8 cellular contexts compared by ENCODE assay signal in genomic region chr7:7920481-7920880, GRCh38. TPM values are rescaled to one million over a fixed set of nuclear protein-coding genes. Genes with fewer than 3 reads are reported as not detected.
A peak's percentile ranks its signal among the peaks of the same experiment; 100 is the strongest.
DNase-seq lines count a peak whose midpoint lies in the region; ATAC-seq and TF ChIP-seq lines count a peak whose summit lies in the region.

No MANE protein-coding gene starts in this region.

- no peaks in the 10 kb centered on the region for H3K27me3 Mint-ChIP-seq in CD8-positive, alpha-beta memory T cell
- no peaks in the 10 kb centered on the region for H3K27me3 Mint-ChIP-seq in activated naive CD8-positive, alpha-beta T cell treated with anti-CD3 and anti-CD28 coated beads for 36 hours

- no peak overlapping the region for H2AFZ ChIP-seq in SK-N-SH (ENCODE audit: low read depth)

- H3K36me3 ChIP-seq in CD8-positive, alpha-beta memory T cell (ENCODE audit: insufficient read depth, low read length), result no peaks in the 10 kb centered on the region
- H3K36me3 ChIP-seq in SK-N-SH (replicated peaks in 1 of 2; ENCODE audit: control insufficient read depth in 1 of 2, insufficient read depth in 2 of 2, low read length in 1 of 2), result no peaks in the 10 kb centered on the region

- no peaks in the 10 kb centered on the region for H3K9me3 ChIP-seq in CD8-positive, alpha-beta memory T cell (ENCODE audit: low read length)
- no peaks in the 10 kb centered on the region for H3K9me3 ChIP-seq in SK-N-SH

- peak overlapping the region in 7 of 8 donors; percentile 44 to 79 (median 75) for H3K27ac Mint-ChIP-seq in CD8-positive, alpha-beta memory T cell
- no peak overlapping the region for H3K27ac Mint-ChIP-seq in activated naive CD8-positive, alpha-beta T cell treated with anti-CD3 and anti-CD28 coated beads for 36 hours

- no peak for TF ChIP-seq RAD21 in SK-N-SH (IDR thresholded peaks at IDR 0.05; ENCODE audit: low read length)

- CTCF ChIA-PET in CD8-positive, alpha-beta memory T cell (lab: Charles Lee), result interaction anchor here (0.8 to 1.6 kb wide), 3 partner anchors 24 to 205 kb away, joined by 3 to 5 read pairs (median 3); no protein-coding TSS in a partner anchor
- CTCF ChIA-PET in SK-N-SH (lab: Yijun Ruan, JAX), result no interaction called here

- H3K27me3 ChIP-seq in CD8-positive, alpha-beta memory T cell (ENCODE audit: insufficient read depth, low read length, poor library complexity, severe bottlenecking), result no peaks in the 10 kb centered on the region
- H3K27me3 ChIP-seq in SK-N-SH (ENCODE audit: insufficient read depth), result no peaks in the 10 kb centered on the region

- H4K20me1 ChIP-seq in SK-N-SH (ENCODE audit: insufficient read depth), result no peaks in the 10 kb centered on the region

- no peaks in the 10 kb centered on the region for H3K9me3 Mint-ChIP-seq in CD8-positive, alpha-beta memory T cell
- H3K9me3 Mint-ChIP-seq in activated naive CD8-positive, alpha-beta T cell treated with anti-CD3 and anti-CD28 coated beads for 36 hours, result no peaks in the 10 kb centered on the region

- H3K4me1 Mint-ChIP-seq in CD8-positive, alpha-beta memory T cell, result peaks cover 29 to 54% (median 49%) of the 10 kb centered on the region in 3 donors
- peaks cover 14% of the 10 kb centered on the region for H3K4me1 Mint-ChIP-seq in activated naive CD8-positive, alpha-beta T cell treated with anti-CD3 and anti-CD28 coated beads for 36 hours

- no peak for TF ChIP-seq CTCF in SK-N-SH (IDR thresholded peaks at IDR 0.05)

- H3K4me2 ChIP-seq in SK-N-SH, result no peak overlapping the region

- WGBS in SK-N-SH (ENCODE audit: low lambda C conversion rate), result 85% methylated on average over 3 of the region's 3 CpGs

- peaks cover 0 to 10% (median 4%) of the 10 kb centered on the region in 3 donors for H3K36me3 Mint-ChIP-seq in CD8-positive, alpha-beta memory T cell
- H3K36me3 Mint-ChIP-seq in activated naive CD8-positive, alpha-beta T cell treated with anti-CD3 and anti-CD28 coated beads for 36 hours, result peaks cover 1% of the 10 kb centered on the region

- H3K27ac ChIP-seq in CD8-positive, alpha-beta memory T cell (ENCODE audit: low read depth, low read length), result no peak overlapping the region
- no peak overlapping the region for H3K27ac ChIP-seq in SK-N-SH (ENCODE audit: low read depth in 2 of 2, low read length in 1 of 2)

- TF ChIP-seq EP300 in SK-N-SH (IDR thresholded peaks at IDR 0.05; ENCODE audit: borderline replicate concordance in 1 of 2, low read depth in 1 of 2, low read length in 1 of 2), result no peak

- no peaks in the 10 kb centered on the region for H3K79me2 ChIP-seq in SK-N-SH (ENCODE audit: insufficient read depth)

- no peak overlapping the region for H3K4me3 ChIP-seq in CD8-positive, alpha-beta memory T cell (ENCODE audit: low read length)
- H3K4me3 ChIP-seq in SK-N-SH (ENCODE audit: low read depth in 2 of 2, low read length in 1 of 2), result no peak overlapping the region

- peak overlapping the region; percentile 28 to 85 (median 83) for H3K4me3 Mint-ChIP-seq in CD8-positive, alpha-beta memory T cell
- H3K4me3 Mint-ChIP-seq in activated naive CD8-positive, alpha-beta T cell treated with anti-CD3 and anti-CD28 coated beads for 36 hours, result no peak overlapping the region

- DNase-seq in CD8-positive, alpha-beta memory T cell, result peak in 1 of 5 donors; percentile 7
- DNase-seq in GM19240 (ENCODE audit: insufficient read length, low spot score), result peak; percentile 25
- peak; percentile 5 for DNase-seq in activated naive CD8-positive, alpha-beta T cell treated with anti-CD3 and anti-CD28 coated beads for 36 hours
- no peak for DNase-seq in SK-N-SH
- DNase-seq in NCI-H748 (lab: John Stamatoyannopoulos, UW; ENCODE audit: unreplicated experiment), result no peak
- no peak for DNase-seq in DMS153 treated with DMSO at 0.1 percent for 48 hours (lab: John Stamatoyannopoulos, UW; ENCODE audit: unreplicated experiment)
- DNase-seq in mesenteric fat pad (ENCODE audit: low spot score), result no peak

- no peaks in the 10 kb centered on the region for H3K9me2 ChIP-seq in SK-N-SH

- no peaks in the 10 kb centered on the region for H3K4me1 ChIP-seq in CD8-positive, alpha-beta memory T cell (ENCODE audit: insufficient read depth, low read length)
- H3K4me1 ChIP-seq in SK-N-SH (ENCODE audit: control insufficient read depth in 1 of 2, insufficient read depth in 2 of 2, low read depth in 1 of 2, low read length in 1 of 2), result no peaks in the 10 kb centered on the region

- no peak overlapping the region for H3K9ac ChIP-seq in SK-N-SH

- H3F3A ChIP-seq in SK-N-SH (replicated peaks; ENCODE audit: insufficient read depth), result no peaks in the 10 kb centered on the region

- ATAC-seq in HG03103 (IDR thresholded peaks at IDR 0.05; ENCODE audit: low read depth, unreplicated experiment), result peak; percentile 90

- POLR2A ChIA-PET in CD8-positive, alpha-beta memory T cell (lab: Charles Lee), result no interaction called here
- POLR2A ChIA-PET in SK-N-SH (lab: Yijun Ruan, JAX), result no interaction called here

TF ChIP-seq in SK-N-SH, 30 proteins besides CTCF, POLR2A, EP300 and RAD21:
- TF ChIP-seq ELF1 (IDR thresholded peaks at IDR 0.05), result no peak
- no peak for TF ChIP-seq IRF3 (IDR thresholded peaks at IDR 0.05; ENCODE audit: low read depth, low read length)
- no peak for TF ChIP-seq NFIC (IDR thresholded peaks at IDR 0.05; ENCODE audit: borderline replicate concordance)
- TF ChIP-seq MEF2A (IDR thresholded peaks at IDR 0.05; ENCODE audit: borderline replicate concordance, low read depth), result no peak
- TF ChIP-seq TCF12 (IDR thresholded peaks at IDR 0.05), result no peak
- no peak for TF ChIP-seq ZBTB33 (IDR thresholded peaks at IDR 0.05; ENCODE audit: borderline replicate concordance, low read depth)

RNA-seq across cellular contexts. Expression of gene GLCCI1, which starts 48.1 kb away (rescaled TPM):
- 10 to 100 TPM in 1 of 2 experiments, 1 to 10 TPM in 1; 9.5 to 12.9 TPM for total RNA-seq in CD8-positive, alpha-beta memory T cell
- polyA plus RNA-seq in CD8-positive, alpha-beta memory T cell, result 29.1 TPM
- 1 to 10 TPM; 6.9 to 9.0 TPM for total RNA-seq in activated naive CD8-positive, alpha-beta T cell treated with anti-CD3 and anti-CD28 coated beads for 36 hours
- polyA plus RNA-seq in SK-N-SH (2012; rRNA removed), result 5.5 and 7.5 TPM in 2 replicates
- polyA plus RNA-seq in SK-N-SH (2012; cell fraction: cytosol; rRNA removed), result 7.4 and 10.7 TPM in 2 replicates
- polyA plus RNA-seq in SK-N-SH (2012; cell fraction: nucleus; rRNA removed), result 8.0 and 10.1 TPM in 2 replicates
- total RNA-seq in mesenteric fat pad, result 16.0 TPM

Comparison
In these comparisons a context has a peak if more than half of its experiments do, and no peak if none do; other contexts are left out.
1. DNase-seq: peak in GM19240 (single experiment) and activated naive CD8-positive, alpha-beta T cell treated with anti-CD3 and anti-CD28 coated beads for 36 hours (single experiment); none in SK-N-SH (single experiment), NCI-H748 (single experiment), DMS153 treated with DMSO at 0.1 percent for 48 hours (single experiment) and mesenteric fat pad (single experiment).